In the genomic region with DNA sequence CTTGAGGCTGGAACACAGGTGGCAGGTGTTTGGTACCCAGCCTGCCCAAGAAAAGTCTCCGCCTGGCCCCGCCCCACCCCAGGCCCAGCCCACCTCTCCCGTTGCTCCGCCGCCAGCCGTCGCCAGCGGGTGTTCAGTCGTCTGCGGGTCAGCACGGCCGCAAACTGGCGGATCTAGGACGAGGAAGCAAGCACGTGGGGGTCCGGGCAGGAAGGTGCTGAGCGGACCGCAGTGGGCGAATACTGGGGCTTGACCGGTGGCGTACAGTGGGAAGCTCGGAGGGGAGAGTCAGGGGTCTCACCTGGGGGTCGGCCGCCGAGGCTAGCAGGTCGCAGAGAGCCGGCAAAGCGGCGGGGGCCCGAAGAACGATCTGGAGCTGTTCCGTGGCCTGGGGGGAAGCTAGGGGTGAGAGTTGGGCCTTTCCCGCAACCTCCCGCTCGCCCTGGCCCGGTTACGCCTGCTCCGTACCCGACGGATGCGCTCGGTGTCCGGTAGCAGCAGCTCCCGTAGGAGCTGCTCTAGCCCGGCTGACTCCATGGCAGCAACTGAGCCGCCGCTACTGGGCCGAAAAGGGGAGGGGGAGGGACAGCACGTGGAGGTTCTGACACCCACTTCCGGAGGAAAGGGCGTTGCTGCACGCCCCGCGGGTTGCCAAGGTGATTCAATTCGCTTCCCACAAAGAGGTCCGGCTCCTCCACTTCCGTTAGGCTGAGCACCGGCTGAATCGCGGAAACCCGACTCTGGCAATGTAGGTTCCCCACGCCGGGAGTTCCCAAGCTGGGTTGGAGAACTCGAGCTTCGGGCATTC, we compare ENCODE assay signal across 1 cellular context.
A peak's percentile ranks its signal among the peaks of the same experiment; 100 is the strongest.
TF ChIP-seq lines count a peak whose summit lies in the region.

A gene with protein sequence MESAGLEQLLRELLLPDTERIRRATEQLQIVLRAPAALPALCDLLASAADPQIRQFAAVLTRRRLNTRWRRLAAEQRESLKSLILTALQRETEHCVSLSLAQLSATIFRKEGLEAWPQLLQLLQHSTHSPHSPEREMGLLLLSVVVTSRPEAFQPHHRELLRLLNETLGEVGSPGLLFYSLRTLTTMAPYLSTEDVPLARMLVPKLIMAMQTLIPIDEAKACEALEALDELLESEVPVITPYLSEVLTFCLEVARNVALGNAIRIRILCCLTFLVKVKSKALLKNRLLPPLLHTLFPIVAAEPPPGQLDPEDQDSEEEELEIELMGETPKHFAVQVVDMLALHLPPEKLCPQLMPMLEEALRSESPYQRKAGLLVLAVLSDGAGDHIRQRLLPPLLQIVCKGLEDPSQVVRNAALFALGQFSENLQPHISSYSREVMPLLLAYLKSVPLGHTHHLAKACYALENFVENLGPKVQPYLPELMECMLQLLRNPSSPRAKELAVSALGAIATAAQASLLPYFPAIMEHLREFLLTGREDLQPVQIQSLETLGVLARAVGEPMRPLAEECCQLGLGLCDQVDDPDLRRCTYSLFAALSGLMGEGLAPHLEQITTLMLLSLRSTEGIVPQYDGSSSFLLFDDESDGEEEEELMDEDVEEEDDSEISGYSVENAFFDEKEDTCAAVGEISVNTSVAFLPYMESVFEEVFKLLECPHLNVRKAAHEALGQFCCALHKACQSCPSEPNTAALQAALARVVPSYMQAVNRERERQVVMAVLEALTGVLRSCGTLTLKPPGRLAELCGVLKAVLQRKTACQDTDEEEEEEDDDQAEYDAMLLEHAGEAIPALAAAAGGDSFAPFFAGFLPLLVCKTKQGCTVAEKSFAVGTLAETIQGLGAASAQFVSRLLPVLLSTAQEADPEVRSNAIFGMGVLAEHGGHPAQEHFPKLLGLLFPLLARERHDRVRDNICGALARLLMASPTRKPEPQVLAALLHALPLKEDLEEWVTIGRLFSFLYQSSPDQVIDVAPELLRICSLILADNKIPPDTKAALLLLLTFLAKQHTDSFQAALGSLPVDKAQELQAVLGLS (minus strand): TSS at position 566 of the 808 bp plus-strand sequence. CDS start 29 bp downstream, at position 537.

TF ChIP-seq in HEK293, 187 proteins besides CTCF, POLR2A, EP300 and RAD21 (continued from another document and continues in another):
- TF ChIP-seq, protein P1, sequence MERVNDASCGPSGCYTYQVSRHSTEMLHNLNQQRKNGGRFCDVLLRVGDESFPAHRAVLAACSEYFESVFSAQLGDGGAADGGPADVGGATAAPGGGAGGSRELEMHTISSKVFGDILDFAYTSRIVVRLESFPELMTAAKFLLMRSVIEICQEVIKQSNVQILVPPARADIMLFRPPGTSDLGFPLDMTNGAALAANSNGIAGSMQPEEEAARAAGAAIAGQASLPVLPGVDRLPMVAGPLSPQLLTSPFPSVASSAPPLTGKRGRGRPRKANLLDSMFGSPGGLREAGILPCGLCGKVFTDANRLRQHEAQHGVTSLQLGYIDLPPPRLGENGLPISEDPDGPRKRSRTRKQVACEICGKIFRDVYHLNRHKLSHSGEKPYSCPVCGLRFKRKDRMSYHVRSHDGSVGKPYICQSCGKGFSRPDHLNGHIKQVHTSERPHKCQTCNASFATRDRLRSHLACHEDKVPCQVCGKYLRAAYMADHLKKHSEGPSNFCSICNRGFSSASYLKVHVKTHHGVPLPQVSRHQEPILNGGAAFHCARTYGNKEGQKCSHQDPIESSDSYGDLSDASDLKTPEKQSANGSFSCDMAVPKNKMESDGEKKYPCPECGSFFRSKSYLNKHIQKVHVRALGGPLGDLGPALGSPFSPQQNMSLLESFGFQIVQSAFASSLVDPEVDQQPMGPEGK (tag by site-specific recombination; IDR thresholded peaks at IDR 0.05), result peak; percentile 93
- peak; percentile 49; the same call in 1 of the 2 replicates for TF ChIP-seq ZBTB21 (tag by site-specific recombination; IDR thresholded peaks at IDR 0.05)
- TF ChIP-seq ZNF837 (tag by site-specific recombination; IDR thresholded peaks at IDR 0.05), result no peak; the same call in 1 of the 2 replicates
- no peak for TF ChIP-seq ZNF701 (tag by site-specific recombination; IDR thresholded peaks at IDR 0.05)
- 0 out of 2 replicates have a peak, but pooled peaks have one; percentile 27 for TF ChIP-seq FEZF1 (tag by site-specific recombination; IDR thresholded peaks at IDR 0.05)
- TF ChIP-seq ZNF501 (tag by site-specific recombination; IDR thresholded peaks at IDR 0.05), result peak; percentile 90
- peak; percentile 57 for TF ChIP-seq EGR2 (tag by site-specific recombination; IDR thresholded peaks at IDR 0.05; ENCODE audit: low read depth)
- peak; percentile 88 for TF ChIP-seq ZNF146 (tag by site-specific recombination; IDR thresholded peaks at IDR 0.05)
- peak; percentile 89; the same call in 1 of the 2 replicates for TF ChIP-seq ZNF184 (tag by site-specific recombination; IDR thresholded peaks at IDR 0.05)
- TF ChIP-seq ZNF2 (tag by site-specific recombination; IDR thresholded peaks at IDR 0.05), result peak; percentile 91
- TF ChIP-seq, protein P2, sequence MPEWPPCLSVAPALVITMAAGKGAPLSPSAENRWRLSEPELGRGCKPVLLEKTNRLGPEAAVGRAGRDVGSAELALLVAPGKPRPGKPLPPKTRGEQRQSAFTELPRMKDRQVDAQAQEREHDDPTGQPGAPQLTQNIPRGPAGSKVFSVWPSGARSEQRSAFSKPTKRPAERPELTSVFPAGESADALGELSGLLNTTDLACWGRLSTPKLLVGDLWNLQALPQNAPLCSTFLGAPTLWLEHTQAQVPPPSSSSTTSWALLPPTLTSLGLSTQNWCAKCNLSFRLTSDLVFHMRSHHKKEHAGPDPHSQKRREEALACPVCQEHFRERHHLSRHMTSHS (tag by site-specific recombination; IDR thresholded peaks at IDR 0.05), result no peak
- TF ChIP-seq, protein P3, sequence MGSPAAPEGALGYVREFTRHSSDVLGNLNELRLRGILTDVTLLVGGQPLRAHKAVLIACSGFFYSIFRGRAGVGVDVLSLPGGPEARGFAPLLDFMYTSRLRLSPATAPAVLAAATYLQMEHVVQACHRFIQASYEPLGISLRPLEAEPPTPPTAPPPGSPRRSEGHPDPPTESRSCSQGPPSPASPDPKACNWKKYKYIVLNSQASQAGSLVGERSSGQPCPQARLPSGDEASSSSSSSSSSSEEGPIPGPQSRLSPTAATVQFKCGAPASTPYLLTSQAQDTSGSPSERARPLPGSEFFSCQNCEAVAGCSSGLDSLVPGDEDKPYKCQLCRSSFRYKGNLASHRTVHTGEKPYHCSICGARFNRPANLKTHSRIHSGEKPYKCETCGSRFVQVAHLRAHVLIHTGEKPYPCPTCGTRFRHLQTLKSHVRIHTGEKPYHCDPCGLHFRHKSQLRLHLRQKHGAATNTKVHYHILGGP (tag by site-specific recombination; IDR thresholded peaks at IDR 0.05), result no peak
- peak; percentile 93 for TF ChIP-seq KLF9 (tag by site-specific recombination; IDR thresholded peaks at IDR 0.05; ENCODE audit: low read depth)
- TF ChIP-seq SALL2 (tag by site-specific recombination; IDR thresholded peaks at IDR 0.05; ENCODE audit: borderline replicate concordance), result 0 out of 2 replicates have a peak, but pooled peaks have one; percentile 77
- TF ChIP-seq, protein P4, sequence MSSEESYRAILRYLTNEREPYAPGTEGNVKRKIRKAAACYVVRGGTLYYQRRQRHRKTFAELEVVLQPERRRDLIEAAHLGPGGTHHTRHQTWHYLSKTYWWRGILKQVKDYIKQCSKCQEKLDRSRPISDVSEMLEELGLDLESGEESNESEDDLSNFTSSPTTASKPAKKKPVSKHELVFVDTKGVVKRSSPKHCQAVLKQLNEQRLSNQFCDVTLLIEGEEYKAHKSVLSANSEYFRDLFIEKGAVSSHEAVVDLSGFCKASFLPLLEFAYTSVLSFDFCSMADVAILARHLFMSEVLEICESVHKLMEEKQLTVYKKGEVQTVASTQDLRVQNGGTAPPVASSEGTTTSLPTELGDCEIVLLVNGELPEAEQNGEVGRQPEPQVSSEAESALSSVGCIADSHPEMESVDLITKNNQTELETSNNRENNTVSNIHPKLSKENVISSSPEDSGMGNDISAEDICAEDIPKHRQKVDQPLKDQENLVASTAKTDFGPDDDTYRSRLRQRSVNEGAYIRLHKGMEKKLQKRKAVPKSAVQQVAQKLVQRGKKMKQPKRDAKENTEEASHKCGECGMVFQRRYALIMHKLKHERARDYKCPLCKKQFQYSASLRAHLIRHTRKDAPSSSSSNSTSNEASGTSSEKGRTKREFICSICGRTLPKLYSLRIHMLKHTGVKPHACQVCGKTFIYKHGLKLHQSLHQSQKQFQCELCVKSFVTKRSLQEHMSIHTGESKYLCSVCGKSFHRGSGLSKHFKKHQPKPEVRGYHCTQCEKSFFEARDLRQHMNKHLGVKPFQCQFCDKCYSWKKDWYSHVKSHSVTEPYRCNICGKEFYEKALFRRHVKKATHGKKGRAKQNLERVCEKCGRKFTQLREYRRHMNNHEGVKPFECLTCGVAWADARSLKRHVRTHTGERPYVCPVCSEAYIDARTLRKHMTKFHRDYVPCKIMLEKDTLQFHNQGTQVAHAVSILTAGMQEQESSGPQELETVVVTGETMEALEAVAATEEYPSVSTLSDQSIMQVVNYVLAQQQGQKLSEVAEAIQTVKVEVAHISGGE (tag by site-specific recombination; conservative IDR thresholded peaks at IDR 0.05; ENCODE audit: low read depth), result peak; percentile 99
- no peak for TF ChIP-seq ZNF37A (tag by site-specific recombination; IDR thresholded peaks at IDR 0.05)
- TF ChIP-seq SP2 (tag by site-specific recombination; IDR thresholded peaks at IDR 0.05), result peak; percentile 88
- TF ChIP-seq, protein P5, sequence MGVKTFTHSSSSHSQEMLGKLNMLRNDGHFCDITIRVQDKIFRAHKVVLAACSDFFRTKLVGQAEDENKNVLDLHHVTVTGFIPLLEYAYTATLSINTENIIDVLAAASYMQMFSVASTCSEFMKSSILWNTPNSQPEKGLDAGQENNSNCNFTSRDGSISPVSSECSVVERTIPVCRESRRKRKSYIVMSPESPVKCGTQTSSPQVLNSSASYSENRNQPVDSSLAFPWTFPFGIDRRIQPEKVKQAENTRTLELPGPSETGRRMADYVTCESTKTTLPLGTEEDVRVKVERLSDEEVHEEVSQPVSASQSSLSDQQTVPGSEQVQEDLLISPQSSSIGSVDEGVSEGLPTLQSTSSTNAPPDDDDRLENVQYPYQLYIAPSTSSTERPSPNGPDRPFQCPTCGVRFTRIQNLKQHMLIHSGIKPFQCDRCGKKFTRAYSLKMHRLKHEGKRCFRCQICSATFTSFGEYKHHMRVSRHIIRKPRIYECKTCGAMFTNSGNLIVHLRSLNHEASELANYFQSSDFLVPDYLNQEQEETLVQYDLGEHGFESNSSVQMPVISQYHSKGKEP (tag by site-specific recombination; IDR thresholded peaks at IDR 0.05), result no peak
- TF ChIP-seq ZSCAN30 (tag by site-specific recombination; IDR thresholded peaks at IDR 0.05), result peak; percentile 87
- peak; percentile 89 for TF ChIP-seq ZNF629 (tag by site-specific recombination; IDR thresholded peaks at IDR 0.05)
- peak; percentile 95 for TF ChIP-seq ZNF391 (tag by site-specific recombination; IDR thresholded peaks at IDR 0.05; ENCODE audit: borderline replicate concordance, low read depth)
- no peak for TF ChIP-seq SCRT1 (tag by site-specific recombination; IDR thresholded peaks at IDR 0.05; ENCODE audit: borderline replicate concordance)
- peak; percentile 45; the same call in 1 of the 2 replicates for TF ChIP-seq ZBTB48 (tag by site-specific recombination; IDR thresholded peaks at IDR 0.05)
- TF ChIP-seq, protein P6, sequence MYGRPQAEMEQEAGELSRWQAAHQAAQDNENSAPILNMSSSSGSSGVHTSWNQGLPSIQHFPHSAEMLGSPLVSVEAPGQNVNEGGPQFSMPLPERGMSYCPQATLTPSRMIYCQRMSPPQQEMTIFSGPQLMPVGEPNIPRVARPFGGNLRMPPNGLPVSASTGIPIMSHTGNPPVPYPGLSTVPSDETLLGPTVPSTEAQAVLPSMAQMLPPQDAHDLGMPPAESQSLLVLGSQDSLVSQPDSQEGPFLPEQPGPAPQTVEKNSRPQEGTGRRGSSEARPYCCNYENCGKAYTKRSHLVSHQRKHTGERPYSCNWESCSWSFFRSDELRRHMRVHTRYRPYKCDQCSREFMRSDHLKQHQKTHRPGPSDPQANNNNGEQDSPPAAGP (tag by site-specific recombination; IDR thresholded peaks at IDR 0.05), result peak; percentile 99
- TF ChIP-seq ZIC2 (tag by site-specific recombination; IDR thresholded peaks at IDR 0.05), result peak; percentile 79
- TF ChIP-seq, protein P7, sequence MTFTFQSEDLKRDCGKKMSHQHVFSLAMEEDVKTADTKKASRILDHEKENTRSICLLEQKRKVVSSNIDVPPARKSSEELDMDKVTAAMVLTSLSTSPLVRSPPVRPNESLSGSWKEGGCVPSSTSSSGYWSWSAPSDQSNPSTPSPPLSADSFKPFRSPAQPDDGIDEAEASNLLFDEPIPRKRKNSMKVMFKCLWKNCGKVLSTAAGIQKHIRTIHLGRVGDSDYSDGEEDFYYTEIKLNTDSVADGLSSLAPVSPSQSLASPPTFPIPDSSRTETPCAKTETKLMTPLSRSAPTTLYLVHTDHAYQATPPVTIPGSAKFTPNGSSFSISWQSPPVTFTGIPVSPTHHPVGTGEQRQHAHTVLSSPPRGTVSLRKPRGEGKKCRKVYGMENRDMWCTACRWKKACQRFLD (tag by site-specific recombination; IDR thresholded peaks at IDR 0.05), result no peak; the same call in 1 of the 2 replicates
- TF ChIP-seq ZNF791 (tag by site-specific recombination; IDR thresholded peaks at IDR 0.05), result no peak
- TF ChIP-seq ZNF521 (tag by site-specific recombination; IDR thresholded peaks at IDR 0.05), result no peak
- peak; percentile 99 for TF ChIP-seq KLF8 (tag by site-specific recombination; IDR thresholded peaks at IDR 0.05)
- 0 out of 2 replicates have a peak, but pooled peaks have one; percentile 17 for TF ChIP-seq ZBTB7A (tag by site-specific recombination; IDR thresholded peaks at IDR 0.05; ENCODE audit: low read depth)
- TF ChIP-seq YY2 (tag by site-specific recombination; IDR thresholded peaks at IDR 0.05), result 0 out of 2 replicates have a peak, but pooled peaks have one; percentile 60
- TF ChIP-seq, protein P8, sequence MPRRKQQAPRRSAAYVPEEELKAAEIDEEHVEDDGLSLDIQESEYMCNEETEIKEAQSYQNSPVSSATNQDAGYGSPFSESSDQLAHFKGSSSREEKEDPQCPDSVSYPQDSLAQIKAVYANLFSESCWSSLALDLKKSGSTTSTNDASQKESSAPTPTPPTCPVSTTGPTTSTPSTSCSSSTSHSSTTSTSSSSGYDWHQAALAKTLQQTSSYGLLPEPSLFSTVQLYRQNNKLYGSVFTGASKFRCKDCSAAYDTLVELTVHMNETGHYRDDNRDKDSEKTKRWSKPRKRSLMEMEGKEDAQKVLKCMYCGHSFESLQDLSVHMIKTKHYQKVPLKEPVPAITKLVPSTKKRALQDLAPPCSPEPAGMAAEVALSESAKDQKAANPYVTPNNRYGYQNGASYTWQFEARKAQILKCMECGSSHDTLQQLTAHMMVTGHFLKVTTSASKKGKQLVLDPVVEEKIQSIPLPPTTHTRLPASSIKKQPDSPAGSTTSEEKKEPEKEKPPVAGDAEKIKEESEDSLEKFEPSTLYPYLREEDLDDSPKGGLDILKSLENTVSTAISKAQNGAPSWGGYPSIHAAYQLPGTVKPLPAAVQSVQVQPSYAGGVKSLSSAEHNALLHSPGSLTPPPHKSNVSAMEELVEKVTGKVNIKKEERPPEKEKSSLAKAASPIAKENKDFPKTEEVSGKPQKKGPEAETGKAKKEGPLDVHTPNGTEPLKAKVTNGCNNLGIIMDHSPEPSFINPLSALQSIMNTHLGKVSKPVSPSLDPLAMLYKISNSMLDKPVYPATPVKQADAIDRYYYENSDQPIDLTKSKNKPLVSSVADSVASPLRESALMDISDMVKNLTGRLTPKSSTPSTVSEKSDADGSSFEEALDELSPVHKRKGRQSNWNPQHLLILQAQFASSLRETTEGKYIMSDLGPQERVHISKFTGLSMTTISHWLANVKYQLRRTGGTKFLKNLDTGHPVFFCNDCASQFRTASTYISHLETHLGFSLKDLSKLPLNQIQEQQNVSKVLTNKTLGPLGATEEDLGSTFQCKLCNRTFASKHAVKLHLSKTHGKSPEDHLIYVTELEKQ (tag by site-specific recombination; IDR thresholded peaks at IDR 0.05; ENCODE audit: borderline replicate concordance), result peak; percentile 84
- TF ChIP-seq HOXD13 (CRISPR knock-in tag; IDR thresholded peaks at IDR 0.05; ENCODE audit: borderline replicate concordance), result 0 out of 2 replicates have a peak, but pooled peaks have one; percentile 43
- TF ChIP-seq ZNF560 (tag by site-specific recombination; IDR thresholded peaks at IDR 0.05; ENCODE audit: borderline replicate concordance), result no peak
- no peak for TF ChIP-seq ZNF266 (tag by site-specific recombination; IDR thresholded peaks at IDR 0.05; ENCODE audit: low read depth)
